8 cellular contexts compared by ENCODE assay signal in genomic region chr11:16184588-16184987, GRCh38.
DNase-seq lines count a peak whose midpoint lies in the region; TF ChIP-seq lines count a peak whose summit lies in the region.

No MANE protein-coding gene starts in this region.

- H3K4me1 Mint-ChIP-seq in progenitor cell of endocrine pancreas (ENCODE audit: low read depth), result peaks cover 8% of the 10 kb centered on the region

- 0% methylated on average over 1 of the region's 1 CpG for WGBS in mammary epithelial cell (ENCODE audit: low coverage, missing lambda C conversion rate)

- H3K27ac ChIP-seq in mammary epithelial cell (ENCODE audit: insufficient read depth, low read depth, low read length), result no peak overlapping the region

- in situ Hi-C loops in mammary epithelial cell (cut with MboI; ENCODE audit: low sequenced_read_pairs in 2 of 2), result no loop called here

- intact Hi-C loops in mammary epithelial cell (cut with micrococcal nuclease), result no loop called here

- no peaks in the 10 kb centered on the region for H3K79me2 ChIP-seq in mammary epithelial cell (ENCODE audit: insufficient read depth, low read length)

- no peak overlapping the region for H3K4me2 ChIP-seq in mammary epithelial cell (ENCODE audit: insufficient read depth, low read depth, low read length)

- no peak overlapping the region for H3K27ac Mint-ChIP-seq in progenitor cell of endocrine pancreas

- dilution Hi-C loops in mammary epithelial cell (cut with HindIII; ENCODE audit: low sequenced_read_pairs), result no loop called here

- H2AFZ ChIP-seq in mammary epithelial cell (ENCODE audit: low read depth, low read length), result peak overlapping the region; percentile 46

- CTCF ChIA-PET in mammary epithelial cell (lab: Charles Lee; ENCODE audit: low non-redundant PET), result no interaction called here

- peak; percentile 54 for DNase-seq in COLO829 (ENCODE audit: low spot score)
- peak; percentile 19 for DNase-seq in NCI-H146 treated with DMSO at 0.1 percent for 48 hours (lab: John Stamatoyannopoulos, UW; ENCODE audit: unreplicated experiment)
- peak; percentile 76 for DNase-seq in mammary epithelial cell
- peak; percentile 48 for DNase-seq in medulla oblongata (ENCODE audit: extremely low spot score)
- DNase-seq in activated CD8-positive, alpha-beta memory T cell treated with anti-CD3 and anti-CD28 coated beads, Interleukin-2, amount 50 U/mL, for 48 hours, result no peak
- DNase-seq in superior temporal gyrus (ENCODE audit: extremely low spot score), result no peak
- no peak for DNase-seq in C1 segment of cervical spinal cord (lab: John Stamatoyannopoulos, UW)
- DNase-seq in progenitor cell of endocrine pancreas (ENCODE audit: low spot score, unreplicated experiment), result no peak

- no peak overlapping the region for H3K4me3 Mint-ChIP-seq in progenitor cell of endocrine pancreas (ENCODE audit: low read depth)

- no TSS peak for BruUV-seq in mammary epithelial cell (replicated peaks; lab: Mats Ljungman, UMichigan)

- H3K27me3 ChIP-seq in mammary epithelial cell (ENCODE audit: insufficient read depth, low read length), result no peaks in the 10 kb centered on the region

- H3K4me3 ChIP-seq in mammary epithelial cell (replicated peaks in 1 of 3; ENCODE audit: insufficient read depth in 1 of 3, low read depth in 2 of 3, low read length in 3 of 3), result no peak overlapping the region

- H3K27me3 Mint-ChIP-seq in progenitor cell of endocrine pancreas, result peaks cover 3% of the 10 kb centered on the region

- H3K9me3 Mint-ChIP-seq in progenitor cell of endocrine pancreas (ENCODE audit: low read depth), result no peaks in the 10 kb centered on the region

- peaks cover 6% of the 10 kb centered on the region for H3K4me1 ChIP-seq in mammary epithelial cell (ENCODE audit: insufficient read depth, low read length)

- no peaks in the 10 kb centered on the region for H3K9me3 ChIP-seq in mammary epithelial cell (replicated peaks; ENCODE audit: insufficient read depth, low read length)

- no peaks in the 10 kb centered on the region for H4K20me1 ChIP-seq in mammary epithelial cell (ENCODE audit: insufficient read depth, low read length)

- no peak overlapping the region for H3K9ac ChIP-seq in mammary epithelial cell (ENCODE audit: insufficient read depth, low read length)

- peaks cover 3% of the 10 kb centered on the region for H3K36me3 Mint-ChIP-seq in progenitor cell of endocrine pancreas (ENCODE audit: insufficient read depth)

- TF ChIP-seq CTCF in mammary epithelial cell (conservative IDR thresholded peaks at IDR 0.05 in 1 of 2, IDR thresholded peaks at IDR 0.05 in 1 of 2; ENCODE audit: extremely low read depth in 1 of 2, insufficient read depth in 1 of 2, low read depth in 1 of 2, low read length in 2 of 2) (no peak), progenitor cell of endocrine pancreas (IDR thresholded peaks at IDR 0.05; ENCODE audit: unreplicated experiment) (no peak)

- H3K36me3 ChIP-seq in mammary epithelial cell (ENCODE audit: insufficient read depth, low read length), result no peaks in the 10 kb centered on the region

Comparison
In these comparisons a context has a peak if more than half of its experiments do, and no peak if none do; other contexts are left out.
1. DNase-seq: peak in COLO829 (single experiment), NCI-H146 treated with DMSO at 0.1 percent for 48 hours (single experiment), mammary epithelial cell (single experiment) and medulla oblongata (single experiment); none in activated CD8-positive, alpha-beta memory T cell treated with anti-CD3 and anti-CD28 coated beads, Interleukin-2, amount 50 U/mL, for 48 hours (single experiment), superior temporal gyrus (single experiment), C1 segment of cervical spinal cord (0 of 14) and progenitor cell of endocrine pancreas (single experiment).